ENCODE assay signal across 20 cellular contexts in genomic region chr1:47797555-47797954, GRCh38.
DNase-seq lines count a peak whose midpoint lies in the region; FAIRE-seq and TF ChIP-seq lines count a peak whose summit lies in the region.
"Had no signal": no experiment of that assay in that cellular context is flagged by ENCODE, and none has a peak within 500 bp of the region (broad histone marks: within the 10 kb centered on the region; RNA-seq: fewer than 3 reads in every experiment).

No MANE protein-coding gene starts in this region.

- no peaks in the 10 kb centered on the region for H3K4me1 ChIP-seq in osteoblast (ENCODE audit: insufficient read depth, low read length)
- H3K4me1 ChIP-seq: psoas muscle had no signal

- no peak overlapping the region for H3K27ac ChIP-seq in osteoblast (ENCODE audit: low read depth, low read length)
- H3K27ac ChIP-seq: heart left ventricle, neutrophil, psoas muscle, VCaP had no signal

- DNase-seq in NCI-H2227 (lab: John Stamatoyannopoulos, UW; ENCODE audit: unreplicated experiment) (peak; percentile 51), NCI-H2227 treated with DMSO at 0.1 percent for 48 hours (lab: John Stamatoyannopoulos, UW) (no peak), MG63 (peak; percentile 32), astrocyte of the hippocampus (ENCODE audit: low read depth, low spot score) (peak; percentile 16), osteoblast (ENCODE audit: insufficient read length, low spot score, missing footprints) (peak; percentile 22), DMS 273 (lab: John Stamatoyannopoulos, UW; ENCODE audit: unreplicated experiment) (no peak), ecto neural progenitor cell (ENCODE audit: low spot score) (no peak), HTR-8/SVneo (ENCODE audit: insufficient read length, low spot score) (no peak)
- DNase-seq: activated CD4-positive, alpha-beta T cell treated with anti-CD3 and anti-CD28 coated beads for 48 hours; activated naive CD4-positive, alpha-beta T cell treated with anti-CD3 and anti-CD28 coated beads, Interleukin-2, amount 10 ng/mL, durations not matched to agents 7 days and 5 days; aorta; kidney glomerular epithelial cell; mesenchymal stem cell; NCI-H1436; NCI-H526; RPMI8226 had no signal

- no peaks in the 10 kb centered on the region for H4K20me1 ChIP-seq in osteoblast (ENCODE audit: insufficient read depth, low read length)

- no peaks in the 10 kb centered on the region for H3K9me3 ChIP-seq in MG63
- H3K9me3 ChIP-seq in osteoblast (ENCODE audit: low read depth, low read length) = no peaks in the 10 kb centered on the region
- H3K9me3 ChIP-seq: heart left ventricle, neutrophil, psoas muscle had no signal

- H3K27me3 ChIP-seq in MG63 (no peaks in the 10 kb centered on the region), osteoblast (ENCODE audit: insufficient read depth, low read length) (no peaks in the 10 kb centered on the region)
- H3K27me3 ChIP-seq: heart left ventricle, neutrophil had no signal

- no peak for FAIRE-seq in HTR-8/SVneo (lab: Jason Lieb, UNC)

- no peak for TF ChIP-seq CTCF in osteoblast (IDR thresholded peaks at IDR 0.05; ENCODE audit: extremely low read depth, low read depth, low read length)

- peaks cover 9% of the 10 kb centered on the region for H3K36me3 ChIP-seq in MG63
- no peaks in the 10 kb centered on the region for H3K36me3 ChIP-seq in osteoblast (ENCODE audit: insufficient read depth, low read length)
- H3K36me3 ChIP-seq: heart left ventricle, neutrophil had no signal

- H3K79me2 ChIP-seq in osteoblast (ENCODE audit: insufficient read depth, low read length) = no peaks in the 10 kb centered on the region

- H3K4me2 ChIP-seq in osteoblast (ENCODE audit: insufficient read depth, low read length) = no peak overlapping the region

- H2AFZ ChIP-seq in osteoblast (ENCODE audit: low read length) = no peak overlapping the region

- H3K4me3 ChIP-seq in MG63 = no peak overlapping the region
- no peak overlapping the region for H3K4me3 ChIP-seq in osteoblast (ENCODE audit: insufficient read depth, low read length)
- H3K4me3 ChIP-seq: heart left ventricle, psoas muscle had no signal

Comparison
In these comparisons a context has a peak if more than half of its experiments do, and no peak if none do; other contexts are left out.
1. DNase-seq: peak in NCI-H2227 (single experiment), MG63 (single experiment), astrocyte of the hippocampus (single experiment) and osteoblast (single experiment); none in NCI-H2227 treated with DMSO at 0.1 percent for 48 hours (single experiment), DMS 273 (single experiment), ecto neural progenitor cell (single experiment) and HTR-8/SVneo (single experiment).